In the genomic region with DNA sequence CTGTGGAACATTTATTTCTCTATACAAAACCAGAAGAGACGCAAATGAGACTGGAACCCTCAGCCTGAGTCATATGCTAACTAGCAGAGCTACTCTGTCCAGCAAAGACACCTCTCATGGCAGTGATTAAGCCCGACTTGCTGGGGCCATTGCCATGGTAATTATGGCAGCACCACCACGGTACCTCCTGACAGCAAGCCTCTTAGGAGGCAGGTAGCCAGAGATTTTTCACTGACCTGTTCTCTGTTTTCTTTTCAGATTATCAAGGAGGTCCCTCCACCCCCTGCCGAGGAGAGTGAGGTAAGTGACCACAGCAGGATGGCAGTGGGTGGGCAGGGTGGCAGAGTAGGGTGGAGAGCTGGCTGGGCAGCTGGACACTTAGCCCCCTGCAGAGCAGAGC, we compare ENCODE assay signal across 16 cellular contexts.
A peak's percentile ranks its signal among the peaks of the same experiment; 100 is the strongest.
DNase-seq lines count a peak whose midpoint lies in the region; FAIRE-seq and TF ChIP-seq lines count a peak whose summit lies in the region.
"Had no signal": no experiment of that assay in that cellular context is flagged by ENCODE, and none has a peak within 500 bp of the region (broad histone marks: within the 10 kb centered on the region; RNA-seq: fewer than 3 reads in every experiment).

No MANE protein-coding gene starts in this region.

- no peak overlapping the region for H2AFZ ChIP-seq in astrocyte (ENCODE audit: low read depth, low read length)
- no peak overlapping the region for H2AFZ ChIP-seq in smooth muscle cell (ENCODE audit: low read depth)
- no peak overlapping the region for H2AFZ ChIP-seq in neural progenitor cell (replicated peaks)

- H3K4me2 ChIP-seq in astrocyte (ENCODE audit: low read length) (peak overlapping the region; percentile 40), smooth muscle cell (peak overlapping the region; percentile 2), neural progenitor cell (no peak overlapping the region)

- H3K9me3 ChIP-seq in HEK293 (ENCODE audit: control insufficient read depth, insufficient read depth, low read depth, low read length) (no peaks in the 10 kb centered on the region), astrocyte (ENCODE audit: insufficient read depth, low read depth, low read length) (no peaks in the 10 kb centered on the region), smooth muscle cell (replicated peaks; ENCODE audit: low read depth) (no peaks in the 10 kb centered on the region), neural progenitor cell (ENCODE audit: low read depth) (no peaks in the 10 kb centered on the region)
- H3K9me3 ChIP-seq: heart right ventricle had no signal

- H3K36me3 ChIP-seq in HEK293 (ENCODE audit: control insufficient read depth in 2 of 2, insufficient read depth in 1 of 2, low read length in 2 of 2) (no peaks in the 10 kb centered on the region), astrocyte (ENCODE audit: insufficient read depth, low read length) (no peaks in the 10 kb centered on the region), smooth muscle cell (ENCODE audit: low read depth) (no peaks in the 10 kb centered on the region), neural progenitor cell (no peaks in the 10 kb centered on the region)
- H3K36me3 ChIP-seq: heart right ventricle had no signal

- H3K4me1 Mint-ChIP-seq in astrocyte (ENCODE audit: low read depth, unreplicated experiment) (peaks cover 28% of the 10 kb centered on the region), neural progenitor cell (peaks cover 13% of the 10 kb centered on the region)

- H3K4me3 ChIP-seq in HEK293 (ENCODE audit: low read depth, low read length) (no peak overlapping the region), astrocyte (ENCODE audit: insufficient read depth, low read depth, low read length) (no peak overlapping the region), smooth muscle cell (no peak overlapping the region), neural progenitor cell (no peak overlapping the region)
- H3K4me3 ChIP-seq: heart right ventricle had no signal

- CTCF ChIA-PET in HEK293 (lab: Yijun Ruan, JAX), result interaction anchor here (1.3 kb wide), 1 partner anchor 144 kb away, joined by 3 read pairs; no protein-coding TSS in a partner anchor

- H3K4me1 ChIP-seq in HEK293 (ENCODE audit: control insufficient read depth, insufficient read depth, low read length) (no peaks in the 10 kb centered on the region), astrocyte (ENCODE audit: insufficient read depth, low read length) (peaks cover 29% of the 10 kb centered on the region), smooth muscle cell (ENCODE audit: low read depth) (peaks cover 4% of the 10 kb centered on the region), neural progenitor cell (no peaks in the 10 kb centered on the region)

- H3K36me3 Mint-ChIP-seq in astrocyte (ENCODE audit: low read depth, unreplicated experiment) (peaks cover 19% of the 10 kb centered on the region), neural progenitor cell (peaks cover 34% of the 10 kb centered on the region)
- H3K36me3 Mint-ChIP-seq: memory B cell had no signal

- H3K27me3 ChIP-seq in astrocyte (ENCODE audit: insufficient read depth, low read length), result no peaks in the 10 kb centered on the region
- H3K27me3 ChIP-seq in smooth muscle cell (ENCODE audit: low read depth), result no peaks in the 10 kb centered on the region
- no peaks in the 10 kb centered on the region for H3K27me3 ChIP-seq in neural progenitor cell
- H3K27me3 ChIP-seq: heart right ventricle had no signal

- no peak for TF ChIP-seq CTCF in HEK293 (tag by site-specific recombination; IDR thresholded peaks at IDR 0.05)
- TF ChIP-seq CTCF in astrocyte (IDR thresholded peaks at IDR 0.05; ENCODE audit: insufficient read depth, low read depth, low read length), result no peak
- TF ChIP-seq CTCF in smooth muscle cell (IDR thresholded peaks at IDR 0.05; ENCODE audit: borderline replicate concordance, insufficient read depth, poor library complexity, severe bottlenecking), result no peak
- TF ChIP-seq CTCF in neural progenitor cell (IDR thresholded peaks at IDR 0.05), result no peak

- no peak for FAIRE-seq in astrocyte (lab: Jason Lieb, UNC)
- FAIRE-seq: A204.1, bronchial epithelial cell, D721Med, endometrium, TTC549 had no signal

- in situ Hi-C loops in KBM-7 (cut with MboI; ENCODE audit: low pct_unique_long_range_greater_than_20kb, low sequenced_read_pairs), result no loop called here

- H3K79me2 ChIP-seq in astrocyte (ENCODE audit: insufficient read depth, low read length), result no peaks in the 10 kb centered on the region
- H3K79me2 ChIP-seq in smooth muscle cell (ENCODE audit: low read depth), result peaks cover 9% of the 10 kb centered on the region
- H3K79me2 ChIP-seq in neural progenitor cell (ENCODE audit: low read depth), result no peaks in the 10 kb centered on the region

- no peaks in the 10 kb centered on the region for H3K9me3 Mint-ChIP-seq in astrocyte (ENCODE audit: unreplicated experiment)
- H3K9me3 Mint-ChIP-seq in neural progenitor cell, result no peaks in the 10 kb centered on the region
- H3K9me3 Mint-ChIP-seq: memory B cell had no signal

- no peak overlapping the region for H3K27ac ChIP-seq in HEK293 (ENCODE audit: extremely low read depth, low read depth, low read length)
- no peak overlapping the region for H3K27ac ChIP-seq in astrocyte (ENCODE audit: low read depth, low read length)
- peak overlapping the region; percentile 99 for H3K27ac ChIP-seq in smooth muscle cell (ENCODE audit: low read depth)
- H3K27ac ChIP-seq in neural progenitor cell, result no peak overlapping the region
- H3K27ac ChIP-seq: heart right ventricle had no signal

- no peak overlapping the region for H3K4me3 Mint-ChIP-seq in astrocyte (ENCODE audit: unreplicated experiment)
- H3K4me3 Mint-ChIP-seq in neural progenitor cell, result no peak overlapping the region
- H3K4me3 Mint-ChIP-seq: memory B cell had no signal

- H3K27me3 Mint-ChIP-seq in astrocyte (ENCODE audit: low read depth, unreplicated experiment) (no peaks in the 10 kb centered on the region), neural progenitor cell (ENCODE audit: insufficient read depth, low read depth) (peaks cover 2% of the 10 kb centered on the region)

- DNase-seq in NCI-H146 (lab: John Stamatoyannopoulos, UW) (peak; percentile 17), NCI-H146 treated with DMSO at 0.1 percent for 48 hours (lab: John Stamatoyannopoulos, UW; ENCODE audit: unreplicated experiment) (no peak), astrocyte (ENCODE audit: low read depth) (peak; percentile 85), smooth muscle cell (lab: John Stamatoyannopoulos, UW; ENCODE audit: unreplicated experiment) (no peak), neural progenitor cell (ENCODE audit: low spot score) (no peak), KBM-7 (no peak), superior temporal gyrus (ENCODE audit: extremely low spot score) (no peak)
- DNase-seq: heart right ventricle, posterior cingulate gyrus had no signal

- POLR2A ChIA-PET in HEK293 (lab: Yijun Ruan, JAX), result no interaction called here

- H3F3A ChIP-seq in smooth muscle cell (ENCODE audit: low read depth), result peaks cover 37% of the 10 kb centered on the region
- H3F3A ChIP-seq in neural progenitor cell (ENCODE audit: low read depth), result no peaks in the 10 kb centered on the region

- WGBS in smooth muscle cell (ENCODE audit: low lambda C conversion rate), result 48% methylated on average over 4 of the region's 4 CpGs

- H3K9ac ChIP-seq in astrocyte (ENCODE audit: low read length) (peak overlapping the region; percentile 17), smooth muscle cell (ENCODE audit: low read depth) (peak overlapping the region; percentile 6), neural progenitor cell (no peak overlapping the region)

- H3K27ac Mint-ChIP-seq in astrocyte (ENCODE audit: unreplicated experiment) (no peak overlapping the region), neural progenitor cell (no peak overlapping the region)
- H3K27ac Mint-ChIP-seq: memory B cell had no signal

- H4K20me1 ChIP-seq in astrocyte (ENCODE audit: insufficient read depth, low read length) (no peaks in the 10 kb centered on the region), smooth muscle cell (ENCODE audit: low read depth) (no peaks in the 10 kb centered on the region), neural progenitor cell (ENCODE audit: low read depth) (no peaks in the 10 kb centered on the region)

TF ChIP-seq in HEK293, 187 proteins besides CTCF, POLR2A, EP300 and RAD21:
- TF ChIP-seq ZIC2 (tag by site-specific recombination; IDR thresholded peaks at IDR 0.05) (peak; percentile 97), ZNF549 (tag by site-specific recombination; IDR thresholded peaks at IDR 0.05) (no peak), GLIS1 (tag by site-specific recombination; IDR thresholded peaks at IDR 0.05) (peak; percentile 90), ZNF341 (tag by site-specific recombination; IDR thresholded peaks at IDR 0.05; ENCODE audit: low read depth) (no peak)
- TF ChIP-seq, protein P1, sequence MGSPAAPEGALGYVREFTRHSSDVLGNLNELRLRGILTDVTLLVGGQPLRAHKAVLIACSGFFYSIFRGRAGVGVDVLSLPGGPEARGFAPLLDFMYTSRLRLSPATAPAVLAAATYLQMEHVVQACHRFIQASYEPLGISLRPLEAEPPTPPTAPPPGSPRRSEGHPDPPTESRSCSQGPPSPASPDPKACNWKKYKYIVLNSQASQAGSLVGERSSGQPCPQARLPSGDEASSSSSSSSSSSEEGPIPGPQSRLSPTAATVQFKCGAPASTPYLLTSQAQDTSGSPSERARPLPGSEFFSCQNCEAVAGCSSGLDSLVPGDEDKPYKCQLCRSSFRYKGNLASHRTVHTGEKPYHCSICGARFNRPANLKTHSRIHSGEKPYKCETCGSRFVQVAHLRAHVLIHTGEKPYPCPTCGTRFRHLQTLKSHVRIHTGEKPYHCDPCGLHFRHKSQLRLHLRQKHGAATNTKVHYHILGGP (tag by site-specific recombination; IDR thresholded peaks at IDR 0.05), result no peak

Comparison
In these comparisons a context has a peak if more than half of its experiments do, and no peak if none do; other contexts are left out.
1. DNase-seq: peak in NCI-H146 (single experiment) and astrocyte (single experiment); none in NCI-H146 treated with DMSO at 0.1 percent for 48 hours (single experiment), smooth muscle cell (single experiment), neural progenitor cell (single experiment), KBM-7 (single experiment) and superior temporal gyrus (single experiment).